ENCODE assay signal across 24 cellular contexts in the genomic region with DNA sequence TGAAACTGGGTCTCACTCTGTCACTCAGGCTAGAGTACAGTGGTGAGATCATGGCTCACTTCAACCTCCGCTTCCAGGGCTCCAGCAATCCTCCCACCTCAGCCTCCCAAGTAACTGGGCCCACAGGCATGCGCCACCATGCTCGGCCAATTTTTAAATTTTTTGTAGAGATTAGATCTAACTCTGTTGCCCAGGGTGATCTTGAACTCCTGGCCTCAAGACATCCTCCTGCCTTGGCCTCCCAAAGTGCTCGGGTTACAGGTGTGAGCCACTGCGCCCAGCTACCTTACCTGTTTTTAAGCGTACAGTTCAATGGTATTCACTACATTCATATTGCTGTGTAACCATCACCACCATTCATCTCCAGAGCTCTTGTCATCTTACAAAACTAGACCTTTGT.
"Had no signal": no experiment of that assay in that cellular context is flagged by ENCODE, and none has a peak within 500 bp of the region (broad histone marks: within the 10 kb centered on the region; RNA-seq: fewer than 3 reads in every experiment).

No MANE protein-coding gene starts in this region.

- H3K9me3 ChIP-seq: colonic mucosa, gastrocnemius medialis had no signal

- H3K4me3 Mint-ChIP-seq: dendritic cell treated with granulocyte-macrophage colony-stimulating factor and Interleukin-4, amounts not matched to agents 40 ng/mL and 50 ng/mL, for 4 days; effector memory CD8-positive, alpha-beta T cell; endodermal cell had no signal

- H3K27ac Mint-ChIP-seq: dendritic cell treated with granulocyte-macrophage colony-stimulating factor and Interleukin-4, amounts not matched to agents 40 ng/mL and 50 ng/mL, for 4 days; effector memory CD8-positive, alpha-beta T cell; endodermal cell had no signal

- H3K36me3 ChIP-seq: colonic mucosa, esophagus muscularis mucosa, esophagus squamous epithelium, gastrocnemius medialis, gastroesophageal sphincter, heart left ventricle, heart right ventricle had no signal

- H3K27ac ChIP-seq: colonic mucosa, coronary artery, dorsolateral prefrontal cortex, epithelial cell of prostate, esophagus muscularis mucosa, esophagus squamous epithelium, foreskin keratinocyte, gastrocnemius medialis, gastroesophageal sphincter, heart left ventricle, heart right ventricle had no signal

- H3K27me3 ChIP-seq: colonic mucosa, esophagus muscularis mucosa, gastrocnemius medialis, gastroesophageal sphincter had no signal

- H3K4me3 ChIP-seq: colonic mucosa, coronary artery, dorsolateral prefrontal cortex, esophagus muscularis mucosa, esophagus squamous epithelium, gastrocnemius medialis, gastroesophageal sphincter, heart left ventricle, heart right ventricle had no signal

- H3K4me1 ChIP-seq: colonic mucosa, foreskin keratinocyte, gastrocnemius medialis, heart left ventricle, heart right ventricle had no signal

- DNase-seq: colonic mucosa; cortex of kidney; dermis blood vessel endothelial cell; dorsolateral prefrontal cortex; effector CD4-positive, alpha-beta T cell; effector CD8-positive, alpha-beta T cell; effector memory CD4-positive, alpha-beta T cell; effector memory CD8-positive, alpha-beta T cell; endodermal cell; erythroblast; esophagus squamous epithelium; foreskin fibroblast; foreskin keratinocyte; foreskin melanocyte; gastrocnemius medialis; glutamatergic neuron; head of caudate nucleus; heart left ventricle; heart right ventricle had no signal
